ENCODE assay signal across 14 cellular contexts in the genomic region with DNA sequence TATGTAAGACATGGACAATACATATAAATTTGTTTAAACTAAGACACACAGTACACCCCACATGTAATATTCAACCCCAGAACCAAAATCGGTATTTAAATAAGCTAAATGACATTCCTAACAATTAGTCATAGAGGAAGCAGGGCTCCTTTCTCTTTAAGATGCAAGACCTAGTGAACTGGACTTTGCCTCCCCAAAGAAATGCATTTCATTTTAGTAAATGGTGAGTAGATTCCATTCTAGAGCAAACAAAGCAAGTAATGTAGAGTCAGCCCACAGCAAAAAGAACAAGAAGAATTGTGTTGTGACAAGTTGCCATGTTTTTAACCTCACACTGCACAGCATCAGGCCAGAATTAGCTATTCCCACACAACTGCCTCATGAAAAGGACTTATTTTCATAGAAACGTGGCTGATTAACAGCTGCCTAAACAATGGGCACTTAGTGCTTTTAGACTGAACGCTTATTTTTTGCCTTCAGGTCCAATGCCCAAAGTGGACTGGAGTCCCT. TPM values are rescaled to one million over a fixed set of nuclear protein-coding genes. Genes with fewer than 3 reads are reported as not detected.
DNase-seq lines count a peak whose midpoint lies in the region; ATAC-seq and TF ChIP-seq lines count a peak whose summit lies in the region.
"Had no signal": no experiment of that assay in that cellular context is flagged by ENCODE, and none has a peak within 500 bp of the region (broad histone marks: within the 10 kb centered on the region; RNA-seq: fewer than 3 reads in every experiment).

No MANE protein-coding gene starts in this region.

- no peaks in the 10 kb centered on the region for H3K27me3 Mint-ChIP-seq in stimulated activated memory B cell treated with anti-CD40 and anti-IgM and Interleukin-4, amounts not matched to agents 10 μg/mL and 1 μg/mL and 100 μg/mL, for 72 hours

- no peaks in the 10 kb centered on the region for H3K79me1 ChIP-seq in trophoblast cell (ENCODE audit: low read length)

- no peak overlapping the region for H3K4me3 Mint-ChIP-seq in stimulated activated memory B cell treated with anti-CD40 and anti-IgM and Interleukin-4, amounts not matched to agents 10 μg/mL and 1 μg/mL and 100 μg/mL, for 72 hours
- H3K4me3 Mint-ChIP-seq: CD14-positive monocyte; T-helper 1 cell treated with Interleukin-12 subunit alpha and Interleukin-12 subunit beta and Interleukin-4 antibody, amounts not matched to agents 30 μg/mL and 1 μg/mL, for 36 hours had no signal

- no peak overlapping the region for H2BK5ac ChIP-seq in trophoblast cell (ENCODE audit: low read depth, low read length, poor library complexity)

- H4K91ac ChIP-seq in trophoblast cell (ENCODE audit: low read depth, low read length), result no peak overlapping the region

- no peaks in the 10 kb centered on the region for H3K9me3 Mint-ChIP-seq in stimulated activated memory B cell treated with anti-CD40 and anti-IgM and Interleukin-4, amounts not matched to agents 10 μg/mL and 1 μg/mL and 100 μg/mL, for 72 hours
- H3K9me3 Mint-ChIP-seq: CD14-positive monocyte; T-helper 1 cell treated with Interleukin-12 subunit alpha and Interleukin-12 subunit beta and Interleukin-4 antibody, amounts not matched to agents 30 μg/mL and 1 μg/mL, for 36 hours had no signal

- H3K4me1 Mint-ChIP-seq in stimulated activated memory B cell treated with anti-CD40 and anti-IgM and Interleukin-4, amounts not matched to agents 10 μg/mL and 1 μg/mL and 100 μg/mL, for 72 hours, result peaks cover 13% of the 10 kb centered on the region

- no peak overlapping the region for H2AK5ac ChIP-seq in trophoblast cell (ENCODE audit: low read length)

- no peak overlapping the region for H3K27ac Mint-ChIP-seq in stimulated activated memory B cell treated with anti-CD40 and anti-IgM and Interleukin-4, amounts not matched to agents 10 μg/mL and 1 μg/mL and 100 μg/mL, for 72 hours
- H3K27ac Mint-ChIP-seq: T-helper 1 cell treated with Interleukin-12 subunit alpha and Interleukin-12 subunit beta and Interleukin-4 antibody, amounts not matched to agents 30 μg/mL and 1 μg/mL, for 36 hours had no signal

- no peaks in the 10 kb centered on the region for H3K27me3 ChIP-seq in trophoblast cell (ENCODE audit: insufficient read depth, low read length)
- H3K27me3 ChIP-seq: vagina had no signal

- H2BK12ac ChIP-seq in trophoblast cell (ENCODE audit: low read length), result no peak overlapping the region

- no peak overlapping the region for H3K14ac ChIP-seq in trophoblast cell (ENCODE audit: low read length)

- no CpG with 5 or more reads among the region's 3 CpGs for WGBS in trophoblast cell (ENCODE audit: extremely low coverage, insufficient coverage, insufficient read length)

- peaks cover 23 to 26% of the 10 kb centered on the region in 2 experiments for H3K36me3 ChIP-seq in trophoblast cell (ENCODE audit: control insufficient read depth in 1 of 2, insufficient read depth in 2 of 2, low read length in 2 of 2)

- peak overlapping the region; percentile 22 for H3K4ac ChIP-seq in trophoblast cell (ENCODE audit: low read depth, low read length)

- no peak for ATAC-seq in stimulated activated memory B cell treated with anti-CD40 and anti-IgM and Interleukin-4, amounts not matched to agents 10 μg/mL and 1 μg/mL and 100 μg/mL, for 72 hours
- ATAC-seq in GM21825 (IDR thresholded peaks at IDR 0.05; ENCODE audit: unreplicated experiment), result no peak

- H3K23ac ChIP-seq in trophoblast cell (ENCODE audit: low read length), result no peak overlapping the region

- H3K4me1 ChIP-seq in trophoblast cell (ENCODE audit: control insufficient read depth in 1 of 2, insufficient read depth in 2 of 2, low read length in 2 of 2), result no peaks in the 10 kb centered on the region

- H3K9me3 ChIP-seq in trophoblast cell (ENCODE audit: insufficient read depth, low read depth, low read length), result no peaks in the 10 kb centered on the region
- H3K9me3 ChIP-seq: vagina had no signal

- no peak overlapping the region for H3K27ac ChIP-seq in trophoblast cell (ENCODE audit: low read depth, low read length)
- H3K27ac ChIP-seq: vagina had no signal

- H3K4me3 ChIP-seq in epithelial cell of proximal tubule (ENCODE audit: low read depth, low read length) (peak overlapping the region; percentile 1), trophoblast cell (ENCODE audit: low read depth, low read length) (no peak overlapping the region)
- H3K4me3 ChIP-seq: vagina had no signal

- no peak overlapping the region for H3K9ac ChIP-seq in trophoblast cell (ENCODE audit: low read length)

- H2BK120ac ChIP-seq in trophoblast cell (ENCODE audit: insufficient read depth, low read length, poor library complexity), result no peak overlapping the region

- peaks cover 40% of the 10 kb centered on the region for H3K36me3 Mint-ChIP-seq in stimulated activated memory B cell treated with anti-CD40 and anti-IgM and Interleukin-4, amounts not matched to agents 10 μg/mL and 1 μg/mL and 100 μg/mL, for 72 hours

- TF ChIP-seq CTCF in epithelial cell of proximal tubule (conservative IDR thresholded peaks at IDR 0.05; ENCODE audit: low read depth, low read length), result no peak

- no peak overlapping the region for H3K4me2 ChIP-seq in trophoblast cell (ENCODE audit: low read length)

- H4K8ac ChIP-seq in trophoblast cell (ENCODE audit: low read depth, low read length), result no peak overlapping the region

- no peak overlapping the region for H4K12ac ChIP-seq in trophoblast cell (ENCODE audit: low read depth, low read length)

- peaks cover 4% of the 10 kb centered on the region for H3K79me2 ChIP-seq in trophoblast cell (ENCODE audit: control insufficient read depth, insufficient read depth, low read length, poor library complexity)

- no peak overlapping the region for H3K18ac ChIP-seq in trophoblast cell (ENCODE audit: low read length)

- H2AFZ ChIP-seq in trophoblast cell (ENCODE audit: insufficient read depth, low read length, poor library complexity), result no peak overlapping the region

- DNase-seq in EH (ENCODE audit: low read depth) (peak; percentile 72), RPMI7951 (ENCODE audit: low read depth) (peak; percentile 29), epithelial cell of proximal tubule (ENCODE audit: low read depth) (no peak), trophoblast cell (no peak), NCI-H446 treated with DMSO at 0.1 percent for 48 hours (lab: John Stamatoyannopoulos, UW) (no peak), NCI-H2107 treated with DMSO at 0.1 percent for 48 hours (lab: John Stamatoyannopoulos, UW; ENCODE audit: unreplicated experiment) (no peak)
- DNase-seq: activated CD4-positive, alpha-beta T cell treated with anti-CD3 and anti-CD28 coated beads, Interleukin-2, amount 50 U/mL, for 48 hours; NCI-H2029; NK-92 treated with Interleukin-12 subunit alpha and Interleukin-12 subunit beta, amount 100 ng/mL, for 24 hours had no signal

RNA-seq across cellular contexts. Expression of a gene that starts 14.4 kb away (rescaled TPM):
- 63.1 and 65.7 TPM in 2 replicates for total RNA-seq in RPMI7951 (2014; rRNA removed; shearing (Covaris generic))
- 57.6 and 66.8 TPM in 2 replicates for total RNA-seq in epithelial cell of proximal tubule
- polyA plus RNA-seq in trophoblast cell (2013), result 73.2 and 73.8 TPM in 2 replicates

RNA-seq across cellular contexts. Expression of a gene that starts 17.0 kb away (rescaled TPM):
- 36.2 and 38.0 TPM in 2 replicates for total RNA-seq in RPMI7951 (2014; rRNA removed; shearing (Covaris generic))
- 37.7 and 53.3 TPM in 2 replicates for total RNA-seq in epithelial cell of proximal tubule
- 51.0 and 51.4 TPM in 2 replicates for polyA plus RNA-seq in trophoblast cell (2013)

RNA-seq across cellular contexts. Expression of a gene that starts 36.3 kb away (rescaled TPM):
- 37.8 and 43.9 TPM in 2 replicates for total RNA-seq in RPMI7951 (2014; rRNA removed; shearing (Covaris generic))
- total RNA-seq in epithelial cell of proximal tubule, result 69.8 and 75.9 TPM in 2 replicates
- polyA plus RNA-seq in trophoblast cell (2013), result 28.0 and 28.5 TPM in 2 replicates

RNA-seq across cellular contexts. Expression of a gene that starts 47.6 kb away (rescaled TPM):
- 0.10 and 0.24 TPM in 2 replicates for total RNA-seq in RPMI7951 (2014; rRNA removed; shearing (Covaris generic))
- total RNA-seq in epithelial cell of proximal tubule, result 0.07 and 0.98 TPM in 2 replicates
- polyA plus RNA-seq in trophoblast cell (2013), result 0.34 and 0.37 TPM in 2 replicates

Comparison
In these comparisons a context has a peak if more than half of its experiments do, and no peak if none do; other contexts are left out.
1. DNase-seq: peak in EH (single experiment) and RPMI7951 (single experiment); none in epithelial cell of proximal tubule (single experiment), trophoblast cell (0 of 2), NCI-H446 treated with DMSO at 0.1 percent for 48 hours (single experiment) and NCI-H2107 treated with DMSO at 0.1 percent for 48 hours (single experiment).